Comparison of ENCODE assay signal across 21 cellular contexts in the genomic region with DNA sequence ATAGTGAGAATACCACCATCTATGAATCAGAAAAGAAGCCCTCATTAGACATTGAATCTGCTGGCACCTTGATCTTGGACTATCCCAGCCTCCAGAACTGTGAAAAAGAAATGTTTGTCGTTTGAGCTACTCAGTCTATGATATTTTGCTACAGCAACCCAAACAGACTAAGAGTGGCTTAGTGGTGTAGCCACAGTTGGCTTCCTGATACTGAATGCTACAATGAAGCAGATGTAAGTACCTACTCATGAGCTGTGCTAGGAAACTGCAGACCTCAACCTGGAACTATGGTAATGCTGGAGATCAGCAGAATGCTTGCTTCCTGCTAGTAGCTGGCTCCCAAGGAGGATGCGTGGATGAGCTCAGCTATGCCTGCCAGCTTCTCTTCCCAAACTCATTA.
"Had no signal": no experiment of that assay in that cellular context is flagged by ENCODE, and none has a peak within 500 bp of the region (broad histone marks: within the 10 kb centered on the region; RNA-seq: fewer than 3 reads in every experiment).

No MANE protein-coding gene starts in this region.

- H3K9me3 Mint-ChIP-seq: activated CD4-positive, alpha-beta memory T cell treated with anti-CD3 and anti-CD28 coated beads, Interleukin-2, amount 10 ng/mL, durations not matched to agents 7 days and 5 days; activated naive CD4-positive, alpha-beta T cell treated with anti-CD3 and anti-CD28 coated beads for 36 hours; activated T-cell treated with anti-CD3 and anti-CD28 coated beads, Interleukin-2, amount 50 U/mL, for 4 hours had no signal

- H3K27me3 Mint-ChIP-seq: activated CD4-positive, alpha-beta memory T cell treated with anti-CD3 and anti-CD28 coated beads, Interleukin-2, amount 10 ng/mL, durations not matched to agents 7 days and 5 days; activated CD4-positive, alpha-beta T cell treated with anti-CD3 and anti-CD28 coated beads for 36 hours; activated naive CD8-positive, alpha-beta T cell had no signal

- H3K4me3 Mint-ChIP-seq: activated CD4-positive, alpha-beta memory T cell treated with anti-CD3 and anti-CD28 coated beads, Interleukin-2, amount 10 ng/mL, durations not matched to agents 7 days and 5 days; activated CD4-positive, alpha-beta T cell treated with anti-CD3 and anti-CD28 coated beads for 36 hours; activated naive CD4-positive, alpha-beta T cell treated with anti-CD3 and anti-CD28 coated beads for 36 hours; activated naive CD8-positive, alpha-beta T cell; activated T-cell treated with anti-CD3 and anti-CD28 coated beads, Interleukin-2, amount 50 U/mL, for 4 hours had no signal

- DNase-seq: activated CD4-positive, alpha-beta memory T cell treated with anti-CD3 and anti-CD28 coated beads, Interleukin-2, amount 10 ng/mL, durations not matched to agents 7 days and 5 days; activated CD4-positive, alpha-beta T cell treated with anti-CD3 and anti-CD28 coated beads for 36 hours; activated CD4-positive, alpha-beta T cell treated with anti-CD3 and anti-CD28 coated beads, Interleukin-2, amount 50 U/mL, for 1 hour; activated gamma-delta T cell; activated naive CD4-positive, alpha-beta T cell treated with anti-CD3 and anti-CD28 coated beads for 36 hours; activated T-cell treated with anti-CD3 and anti-CD28 coated beads, Interleukin-2, amount 50 U/mL, for 4 hours; adrenal gland; anterior cingulate cortex; caudate nucleus; MG63; NCI-H1105; NCI-H1436 treated with DMSO at 0.1 percent for 48 hours; NCI-H187; NCI-H2081; NCI-H2171; NCI-H2227 treated with DMSO at 0.1 percent for 48 hours; NCI-H446 treated with DMSO at 0.1 percent for 48 hours; NCI-H524 treated with DMSO at 0.1 percent for 48 hours; NCI-H748 treated with DMSO at 0.1 percent for 48 hours; T-helper 1 cell had no signal

- H3K27ac Mint-ChIP-seq: activated CD4-positive, alpha-beta memory T cell treated with anti-CD3 and anti-CD28 coated beads, Interleukin-2, amount 10 ng/mL, durations not matched to agents 7 days and 5 days; activated CD4-positive, alpha-beta T cell treated with anti-CD3 and anti-CD28 coated beads for 36 hours; activated naive CD4-positive, alpha-beta T cell treated with anti-CD3 and anti-CD28 coated beads for 36 hours; activated naive CD8-positive, alpha-beta T cell had no signal

- ATAC-seq: activated CD4-positive, alpha-beta T cell treated with anti-CD3 and anti-CD28 coated beads for 36 hours; activated T-cell treated with anti-CD3 and anti-CD28 coated beads, Interleukin-2, amount 50 U/mL, for 4 hours had no signal
